2 cellular contexts compared by ENCODE assay signal in genomic region chr1:58515794-58516401, GRCh38.
TF ChIP-seq lines count a peak whose summit lies in the region.

No MANE protein-coding gene starts in this region.

TF ChIP-seq in GM23338, 12 proteins besides CTCF, POLR2A, EP300 and RAD21 (continued from another document):
- no peak for TF ChIP-seq ETS1 (IDR thresholded peaks at IDR 0.05)
- no peak for TF ChIP-seq EZH2phosphoT487 (IDR thresholded peaks at IDR 0.05; ENCODE audit: unreplicated experiment)
- no peak for TF ChIP-seq POLR2AphosphoS5 (IDR thresholded peaks at IDR 0.05; ENCODE audit: low read depth)
- TF ChIP-seq ZNF462 (CRISPR knock-in tag; IDR thresholded peaks at IDR 0.05): no peak
- no peak for TF ChIP-seq CREB1 (CRISPR knock-in tag; IDR thresholded peaks at IDR 0.05; ENCODE audit: low read depth)
- TF ChIP-seq NANOG (IDR thresholded peaks at IDR 0.05; ENCODE audit: borderline replicate concordance): no peak
- TF ChIP-seq EZH2 (IDR thresholded peaks at IDR 0.05; ENCODE audit: low read depth, unreplicated experiment): no peak
- no peak for TF ChIP-seq REST (IDR thresholded peaks at IDR 0.05; ENCODE audit: unreplicated experiment)
- TF ChIP-seq ZNF331 (CRISPR knock-in tag; IDR thresholded peaks at IDR 0.05; ENCODE audit: low read depth): no peak
- TF ChIP-seq ZNF114 (CRISPR knock-in tag; IDR thresholded peaks at IDR 0.05): no peak
- no peak for TF ChIP-seq STAT1 (IDR thresholded peaks at IDR 0.05; ENCODE audit: unreplicated experiment)
TF ChIP-seq in GM23338: peak in this region for 0.

TF ChIP-seq in WTC11, 78 proteins besides CTCF, POLR2A, EP300 and RAD21 (continued from another document):
- TF ChIP-seq AFF4 (CRISPR knock-in tag; IDR thresholded peaks at IDR 0.05; ENCODE audit: borderline replicate concordance) (no peak), ZNF232 (CRISPR knock-in tag; IDR thresholded peaks at IDR 0.05) (no peak), ZSCAN18 (CRISPR knock-in tag; IDR thresholded peaks at IDR 0.05) (no peak), ZNF121 (CRISPR knock-in tag; IDR thresholded peaks at IDR 0.05) (no peak), FOXP1 (CRISPR knock-in tag; IDR thresholded peaks at IDR 0.05; ENCODE audit: borderline replicate concordance) (no peak), ETV6 (CRISPR knock-in tag; IDR thresholded peaks at IDR 0.05) (no peak), ZNF425 (CRISPR knock-in tag; conservative IDR thresholded peaks at IDR 0.05) (no peak), KAT7 (CRISPR knock-in tag; IDR thresholded peaks at IDR 0.05; ENCODE audit: borderline replicate concordance) (no peak), STAT6 (CRISPR knock-in tag; conservative IDR thresholded peaks at IDR 0.05; ENCODE audit: low read depth) (no peak), NR3C1 (CRISPR knock-in tag; conservative IDR thresholded peaks at IDR 0.05; ENCODE audit: low read depth) (no peak), TEAD4 (CRISPR knock-in tag; IDR thresholded peaks at IDR 0.05) (no peak), CREB1 (CRISPR knock-in tag; IDR thresholded peaks at IDR 0.05) (no peak), FOXK1 (CRISPR knock-in tag; IDR thresholded peaks at IDR 0.05) (no peak), TCF7 (CRISPR knock-in tag; IDR thresholded peaks at IDR 0.05; ENCODE audit: low read depth) (no peak)
